In the genomic region with DNA sequence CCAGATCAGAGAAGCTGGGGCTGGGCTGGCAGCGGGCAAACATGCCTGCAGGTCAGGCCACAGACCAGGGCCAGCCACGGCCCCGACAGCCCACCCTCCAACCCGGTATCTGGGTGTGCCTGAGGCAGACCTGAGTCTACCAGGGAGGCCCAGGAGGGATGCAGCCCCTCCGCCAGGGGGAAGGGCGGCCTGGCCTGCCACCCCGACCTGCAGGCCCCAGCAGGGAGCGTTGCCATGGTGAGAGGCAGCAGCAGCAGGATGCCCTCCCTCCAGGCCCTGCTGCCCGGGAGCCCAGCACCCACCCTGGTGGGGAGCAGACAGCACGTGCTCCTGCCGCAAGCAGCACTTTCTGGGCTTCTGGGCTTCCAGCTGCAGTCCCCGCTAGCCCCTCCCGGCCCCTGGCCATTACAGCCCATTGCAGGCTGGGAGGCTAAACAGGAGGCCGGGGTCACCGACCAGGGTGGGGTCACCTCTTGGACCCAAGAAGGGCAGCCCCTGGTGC, we compare ENCODE assay signal across 1 cellular context.
TF ChIP-seq lines count a peak whose summit lies in the region.

No MANE protein-coding gene starts in this region.

TF ChIP-seq in GM23338, 12 proteins besides CTCF, POLR2A, EP300 and RAD21 (continued from another document):
- no peak for TF ChIP-seq STAT1 (IDR thresholded peaks at IDR 0.05; ENCODE audit: unreplicated experiment)
- no peak for TF ChIP-seq CREB1 (CRISPR knock-in tag; IDR thresholded peaks at IDR 0.05; ENCODE audit: low read depth)
- no peak for TF ChIP-seq POLR2AphosphoS5 (IDR thresholded peaks at IDR 0.05; ENCODE audit: low read depth)
- no peak for TF ChIP-seq ZNF331 (CRISPR knock-in tag; IDR thresholded peaks at IDR 0.05; ENCODE audit: low read depth)
